1 cellular context compared by ENCODE assay signal in the genomic region with DNA sequence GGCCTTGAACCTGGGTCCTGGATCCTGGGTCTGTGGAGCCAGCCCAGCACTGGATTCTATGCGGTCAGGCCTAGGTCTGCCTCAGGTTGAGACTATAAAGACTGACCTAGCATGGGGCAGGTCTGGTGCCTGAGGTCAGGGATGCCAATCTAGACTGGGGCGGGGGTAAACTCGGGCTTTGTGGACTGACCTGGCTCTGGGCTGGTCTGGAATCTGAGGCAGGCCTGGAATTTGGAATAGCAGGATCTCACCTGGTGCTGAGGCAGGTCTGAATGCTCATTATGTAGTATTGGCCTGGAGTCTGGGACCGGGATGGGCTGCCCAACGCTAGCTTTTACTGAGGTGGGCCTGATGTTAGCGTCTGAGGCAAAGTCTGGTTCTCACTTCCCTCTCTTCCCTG.
TF ChIP-seq lines count a peak whose summit lies in the region.

No MANE protein-coding gene starts in this region.

TF ChIP-seq in GM23338, 12 proteins besides CTCF, POLR2A, EP300 and RAD21 (continued from another document):
- TF ChIP-seq, protein P1, sequence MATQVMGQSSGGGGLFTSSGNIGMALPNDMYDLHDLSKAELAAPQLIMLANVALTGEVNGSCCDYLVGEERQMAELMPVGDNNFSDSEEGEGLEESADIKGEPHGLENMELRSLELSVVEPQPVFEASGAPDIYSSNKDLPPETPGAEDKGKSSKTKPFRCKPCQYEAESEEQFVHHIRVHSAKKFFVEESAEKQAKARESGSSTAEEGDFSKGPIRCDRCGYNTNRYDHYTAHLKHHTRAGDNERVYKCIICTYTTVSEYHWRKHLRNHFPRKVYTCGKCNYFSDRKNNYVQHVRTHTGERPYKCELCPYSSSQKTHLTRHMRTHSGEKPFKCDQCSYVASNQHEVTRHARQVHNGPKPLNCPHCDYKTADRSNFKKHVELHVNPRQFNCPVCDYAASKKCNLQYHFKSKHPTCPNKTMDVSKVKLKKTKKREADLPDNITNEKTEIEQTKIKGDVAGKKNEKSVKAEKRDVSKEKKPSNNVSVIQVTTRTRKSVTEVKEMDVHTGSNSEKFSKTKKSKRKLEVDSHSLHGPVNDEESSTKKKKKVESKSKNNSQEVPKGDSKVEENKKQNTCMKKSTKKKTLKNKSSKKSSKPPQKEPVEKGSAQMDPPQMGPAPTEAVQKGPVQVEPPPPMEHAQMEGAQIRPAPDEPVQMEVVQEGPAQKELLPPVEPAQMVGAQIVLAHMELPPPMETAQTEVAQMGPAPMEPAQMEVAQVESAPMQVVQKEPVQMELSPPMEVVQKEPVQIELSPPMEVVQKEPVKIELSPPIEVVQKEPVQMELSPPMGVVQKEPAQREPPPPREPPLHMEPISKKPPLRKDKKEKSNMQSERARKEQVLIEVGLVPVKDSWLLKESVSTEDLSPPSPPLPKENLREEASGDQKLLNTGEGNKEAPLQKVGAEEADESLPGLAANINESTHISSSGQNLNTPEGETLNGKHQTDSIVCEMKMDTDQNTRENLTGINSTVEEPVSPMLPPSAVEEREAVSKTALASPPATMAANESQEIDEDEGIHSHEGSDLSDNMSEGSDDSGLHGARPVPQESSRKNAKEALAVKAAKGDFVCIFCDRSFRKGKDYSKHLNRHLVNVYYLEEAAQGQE (IDR thresholded peaks at IDR 0.05; ENCODE audit: unreplicated experiment) = no peak
- TF ChIP-seq, protein P2, sequence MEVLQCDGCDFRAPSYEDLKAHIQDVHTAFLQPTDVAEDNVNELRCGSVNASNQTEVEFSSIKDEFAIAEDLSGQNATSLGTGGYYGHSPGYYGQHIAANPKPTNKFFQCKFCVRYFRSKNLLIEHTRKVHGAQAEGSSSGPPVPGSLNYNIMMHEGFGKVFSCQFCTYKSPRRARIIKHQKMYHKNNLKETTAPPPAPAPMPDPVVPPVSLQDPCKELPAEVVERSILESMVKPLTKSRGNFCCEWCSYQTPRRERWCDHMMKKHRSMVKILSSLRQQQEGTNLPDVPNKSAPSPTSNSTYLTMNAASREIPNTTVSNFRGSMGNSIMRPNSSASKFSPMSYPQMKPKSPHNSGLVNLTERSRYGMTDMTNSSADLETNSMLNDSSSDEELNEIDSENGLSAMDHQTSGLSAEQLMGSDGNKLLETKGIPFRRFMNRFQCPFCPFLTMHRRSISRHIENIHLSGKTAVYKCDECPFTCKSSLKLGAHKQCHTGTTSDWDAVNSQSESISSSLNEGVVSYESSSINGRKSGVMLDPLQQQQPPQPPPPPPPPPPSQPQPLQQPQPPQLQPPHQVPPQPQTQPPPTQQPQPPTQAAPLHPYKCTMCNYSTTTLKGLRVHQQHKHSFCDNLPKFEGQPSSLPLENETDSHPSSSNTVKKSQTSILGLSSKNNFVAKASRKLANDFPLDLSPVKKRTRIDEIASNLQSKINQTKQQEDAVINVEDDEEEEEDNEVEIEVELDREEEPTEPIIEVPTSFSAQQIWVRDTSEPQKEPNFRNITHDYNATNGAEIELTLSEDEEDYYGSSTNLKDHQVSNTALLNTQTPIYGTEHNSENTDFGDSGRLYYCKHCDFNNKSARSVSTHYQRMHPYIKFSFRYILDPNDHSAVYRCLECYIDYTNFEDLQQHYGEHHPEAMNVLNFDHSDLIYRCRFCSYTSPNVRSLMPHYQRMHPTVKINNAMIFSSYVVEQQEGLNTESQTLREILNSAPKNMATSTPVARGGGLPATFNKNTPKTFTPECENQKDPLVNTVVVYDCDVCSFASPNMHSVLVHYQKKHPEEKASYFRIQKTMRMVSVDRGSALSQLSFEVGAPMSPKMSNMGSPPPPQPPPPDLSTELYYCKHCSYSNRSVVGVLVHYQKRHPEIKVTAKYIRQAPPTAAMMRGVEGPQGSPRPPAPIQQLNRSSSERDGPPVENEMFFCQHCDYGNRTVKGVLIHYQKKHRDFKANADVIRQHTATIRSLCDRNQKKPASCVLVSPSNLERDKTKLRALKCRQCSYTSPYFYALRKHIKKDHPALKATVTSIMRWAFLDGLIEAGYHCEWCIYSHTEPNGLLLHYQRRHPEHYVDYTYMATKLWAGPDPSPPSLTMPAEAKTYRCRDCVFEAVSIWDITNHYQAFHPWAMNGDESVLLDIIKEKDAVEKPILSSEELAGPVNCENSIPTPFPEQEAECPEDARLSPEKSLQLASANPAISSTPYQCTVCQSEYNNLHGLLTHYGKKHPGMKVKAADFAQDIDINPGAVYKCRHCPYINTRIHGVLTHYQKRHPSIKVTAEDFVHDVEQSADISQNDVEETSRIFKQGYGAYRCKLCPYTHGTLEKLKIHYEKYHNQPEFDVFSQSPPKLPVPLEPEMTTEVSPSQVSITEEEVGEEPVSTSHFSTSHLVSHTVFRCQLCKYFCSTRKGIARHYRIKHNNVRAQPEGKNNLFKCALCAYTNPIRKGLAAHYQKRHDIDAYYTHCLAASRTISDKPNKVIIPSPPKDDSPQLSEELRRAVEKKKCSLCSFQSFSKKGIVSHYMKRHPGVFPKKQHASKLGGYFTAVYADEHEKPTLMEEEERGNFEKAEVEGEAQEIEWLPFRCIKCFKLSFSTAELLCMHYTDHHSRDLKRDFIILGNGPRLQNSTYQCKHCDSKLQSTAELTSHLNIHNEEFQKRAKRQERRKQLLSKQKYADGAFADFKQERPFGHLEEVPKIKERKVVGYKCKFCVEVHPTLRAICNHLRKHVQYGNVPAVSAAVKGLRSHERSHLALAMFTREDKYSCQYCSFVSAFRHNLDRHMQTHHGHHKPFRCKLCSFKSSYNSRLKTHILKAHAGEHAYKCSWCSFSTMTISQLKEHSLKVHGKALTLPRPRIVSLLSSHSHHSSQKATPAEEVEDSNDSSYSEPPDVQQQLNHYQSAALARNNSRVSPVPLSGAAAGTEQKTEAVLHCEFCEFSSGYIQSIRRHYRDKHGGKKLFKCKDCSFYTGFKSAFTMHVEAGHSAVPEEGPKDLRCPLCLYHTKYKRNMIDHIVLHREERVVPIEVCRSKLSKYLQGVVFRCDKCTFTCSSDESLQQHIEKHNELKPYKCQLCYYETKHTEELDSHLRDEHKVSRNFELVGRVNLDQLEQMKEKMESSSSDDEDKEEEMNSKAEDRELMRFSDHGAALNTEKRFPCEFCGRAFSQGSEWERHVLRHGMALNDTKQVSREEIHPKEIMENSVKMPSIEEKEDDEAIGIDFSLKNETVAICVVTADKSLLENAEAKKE (CRISPR knock-in tag; IDR thresholded peaks at IDR 0.05) = no peak; the same call in 1 of the 2 replicates
- TF ChIP-seq JUNB (IDR thresholded peaks at IDR 0.05; ENCODE audit: unreplicated experiment) (no peak), NANOG (IDR thresholded peaks at IDR 0.05; ENCODE audit: borderline replicate concordance) (no peak), EZH2 (IDR thresholded peaks at IDR 0.05; ENCODE audit: low read depth, unreplicated experiment) (no peak), ZNF114 (CRISPR knock-in tag; IDR thresholded peaks at IDR 0.05) (no peak)
